In the genomic region with DNA sequence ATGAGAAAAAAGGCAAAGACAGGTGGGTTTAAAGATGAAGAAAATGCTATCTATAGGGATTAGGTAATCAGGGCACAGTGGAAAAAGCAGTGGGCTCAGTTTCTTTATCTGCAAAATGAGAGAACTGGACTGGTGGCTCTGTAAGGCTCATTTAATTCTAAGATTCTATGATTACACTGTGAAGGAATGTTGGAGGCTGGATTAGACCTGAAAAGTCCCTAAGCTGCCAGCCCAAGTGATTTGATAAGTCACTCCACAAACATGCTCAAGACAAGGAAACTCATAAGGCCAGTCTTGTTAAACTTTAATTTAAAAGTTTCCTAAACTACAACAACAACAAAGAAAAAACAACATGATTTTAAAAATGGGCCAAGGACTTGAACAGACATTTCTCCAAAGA, we compare ENCODE assay signal across 10 cellular contexts.
DNase-seq lines count a peak whose midpoint lies in the region; FAIRE-seq and TF ChIP-seq lines count a peak whose summit lies in the region.
"Had no signal": no experiment of that assay in that cellular context is flagged by ENCODE, and none has a peak within 500 bp of the region (broad histone marks: within the 10 kb centered on the region; RNA-seq: fewer than 3 reads in every experiment).

No MANE protein-coding gene starts in this region.

- DNase-seq in EH (ENCODE audit: low read depth): peak; percentile 95
- peak; percentile 15 for DNase-seq in T1000 (lab: John Stamatoyannopoulos, UW)
- DNase-seq in fibroblast of the conjunctiva (ENCODE audit: low read depth): peak; percentile 51
- DNase-seq in retinal pigment epithelial cell (ENCODE audit: low read depth): peak; percentile 81
- no peak for DNase-seq in OCI-M1 (lab: John Stamatoyannopoulos, UW)
- DNase-seq in NCI-H345 treated with DMSO at 0.1 percent for 48 hours (lab: John Stamatoyannopoulos, UW; ENCODE audit: unreplicated experiment): no peak
- DNase-seq in GM19239 (ENCODE audit: insufficient read length, low spot score): no peak
- DNase-seq in COR-L47 (lab: John Stamatoyannopoulos, UW): no peak
- DNase-seq: glutamatergic neuron, Kasumi-1 had no signal

- no peak overlapping the region for H3K4me3 ChIP-seq in retinal pigment epithelial cell (ENCODE audit: low read length)

- TF ChIP-seq CTCF in retinal pigment epithelial cell (conservative IDR thresholded peaks at IDR 0.05; ENCODE audit: low read depth, low read length): no peak

- no peak for FAIRE-seq in GM19239 (lab: Jason Lieb, UNC)

Comparison
In these comparisons a context has a peak if more than half of its experiments do, and no peak if none do; other contexts are left out.
1. DNase-seq: peak in EH (single experiment), T1000 (single experiment), fibroblast of the conjunctiva (single experiment) and retinal pigment epithelial cell (single experiment); none in OCI-M1 (single experiment), NCI-H345 treated with DMSO at 0.1 percent for 48 hours (single experiment), GM19239 (single experiment) and COR-L47 (single experiment).